21 cellular contexts compared by ENCODE assay signal in genomic region chr12:100913872-100914600, GRCh38.
DNase-seq lines count a peak whose midpoint lies in the region; ATAC-seq, FAIRE-seq and TF ChIP-seq lines count a peak whose summit lies in the region.
"Had no signal": no experiment of that assay in that cellular context is flagged by ENCODE, and none has a peak within 500 bp of the region (broad histone marks: within the 10 kb centered on the region; RNA-seq: fewer than 3 reads in every experiment).

No MANE protein-coding gene starts in this region.

- H3K27me3 Mint-ChIP-seq in activated CD4-positive, alpha-beta memory T cell treated with anti-CD3 and anti-CD28 coated beads, Interleukin-2, amount 10 ng/mL, durations not matched to agents 7 days and 5 days = no peaks in the 10 kb centered on the region
- H3K27me3 Mint-ChIP-seq: CD4-positive, alpha-beta T cell had no signal

- ATAC-seq in A549 (no peak), HG03457 (IDR thresholded peaks at IDR 0.05; ENCODE audit: unreplicated experiment) (no peak)

- no peak for TF ChIP-seq EP300 in A549 (IDR thresholded peaks at IDR 0.05)

- 10% methylated on average over 4 of the region's 4 CpGs for WGBS in A549 (ENCODE audit: missing lambda C conversion rate)

- POLR2A ChIA-PET in A549 (lab: Yijun Ruan, JAX) = no interaction called here
- POLR2A ChIA-PET in activated CD4-positive, alpha-beta memory T cell treated with anti-CD3 and anti-CD28 coated beads, Interleukin-2, amount 10 ng/mL, durations not matched to agents 7 days and 5 days (lab: Charles Lee) = no interaction called here

- H3K27ac ChIP-seq in A549 (no peak overlapping the region), angular gyrus (ENCODE audit: low read depth, low read length) (peak overlapping the region; percentile 41)
- H3K27ac ChIP-seq: KMS-11, PC-9 had no signal

- H3K36me3 Mint-ChIP-seq in activated CD4-positive, alpha-beta memory T cell treated with anti-CD3 and anti-CD28 coated beads, Interleukin-2, amount 10 ng/mL, durations not matched to agents 7 days and 5 days (ENCODE audit: low read depth) = no peaks in the 10 kb centered on the region

- H3K4me1 ChIP-seq in A549 = no peaks in the 10 kb centered on the region

- H3K9me3 ChIP-seq in A549 = no peaks in the 10 kb centered on the region
- H3K9me3 ChIP-seq: HAP-1, MG63 had no signal

- no peak for TF ChIP-seq RAD21 in A549 (conservative IDR thresholded peaks at IDR 0.05 in 1 of 2, IDR thresholded peaks at IDR 0.05 in 1 of 2)

- H3K4me1 Mint-ChIP-seq in activated CD4-positive, alpha-beta memory T cell treated with anti-CD3 and anti-CD28 coated beads, Interleukin-2, amount 10 ng/mL, durations not matched to agents 7 days and 5 days = no peaks in the 10 kb centered on the region

- TF ChIP-seq CTCF in A549 (IDR thresholded peaks at IDR 0.05) = no peak

- DNase-seq in A549 (ENCODE audit: low read depth in 1 of 2, low spot score in 1 of 2) = no peak
- DNase-seq in GM04503 (ENCODE audit: low read depth) = peak; percentile 23
- peak; percentile 34 for DNase-seq in inferior parietal cortex (ENCODE audit: extremely low spot score)
- DNase-seq in activated naive CD4-positive, alpha-beta T cell treated with Interleukin-2 at 50 U/mL for 16 hours = no peak
- DNase-seq in DMS114 treated with DMSO at 0.1 percent for 48 hours (lab: John Stamatoyannopoulos, UW; ENCODE audit: unreplicated experiment) = no peak
- no peak for DNase-seq in activated CD4-positive, alpha-beta memory T cell treated with anti-CD3 and anti-CD28 coated beads, Interleukin-2, amount 10 ng/mL, durations not matched to agents 7 days and 5 days
- DNase-seq: 8988T; AML-193; CD4-positive, alpha-beta T cell; DMS79 treated with DMSO at 0.1 percent for 48 hours; GF-D8; MG63; NCI-H1092 treated with DMSO at 0.1 percent for 48 hours; NCI-H1694 treated with DMSO at 0.1 percent for 48 hours; NCI-H446; NCI-H774; PC-9 had no signal

- CTCF ChIA-PET in A549 (lab: Yijun Ruan, JAX) = no interaction called here
- CTCF ChIA-PET in activated CD4-positive, alpha-beta memory T cell treated with anti-CD3 and anti-CD28 coated beads, Interleukin-2, amount 10 ng/mL, durations not matched to agents 7 days and 5 days (lab: Charles Lee) = no interaction called here

- H3K4me2 ChIP-seq in A549 = no peak overlapping the region
- H3K4me2 ChIP-seq: KMS-11, PC-9 had no signal

- TF ChIP-seq POLR2A in A549 (IDR thresholded peaks at IDR 0.05; ENCODE audit: low read length) = no peak

- FAIRE-seq in A549 (lab: Jason Lieb, UNC) = peak; percentile 49

- H3K4me3 Mint-ChIP-seq in activated CD4-positive, alpha-beta memory T cell treated with anti-CD3 and anti-CD28 coated beads, Interleukin-2, amount 10 ng/mL, durations not matched to agents 7 days and 5 days = no peak overlapping the region
- H3K4me3 Mint-ChIP-seq: CD4-positive, alpha-beta T cell had no signal

- no peak overlapping the region for H3K4me3 ChIP-seq in A549
- H3K4me3 ChIP-seq: HAP-1, MG63, PC-9 had no signal

- H3K9me3 Mint-ChIP-seq in activated CD4-positive, alpha-beta memory T cell treated with anti-CD3 and anti-CD28 coated beads, Interleukin-2, amount 10 ng/mL, durations not matched to agents 7 days and 5 days = no peaks in the 10 kb centered on the region
- H3K9me3 Mint-ChIP-seq: CD4-positive, alpha-beta T cell had no signal

- H3K27ac Mint-ChIP-seq in activated CD4-positive, alpha-beta memory T cell treated with anti-CD3 and anti-CD28 coated beads, Interleukin-2, amount 10 ng/mL, durations not matched to agents 7 days and 5 days = no peak overlapping the region
- H3K27ac Mint-ChIP-seq: CD4-positive, alpha-beta T cell had no signal

TF ChIP-seq in A549, 52 proteins besides CTCF, POLR2A, EP300 and RAD21:
- no peak for TF ChIP-seq RNF2 (IDR thresholded peaks at IDR 0.05; ENCODE audit: borderline replicate concordance, low read depth)
- no peak for TF ChIP-seq KDM1A (IDR thresholded peaks at IDR 0.05; ENCODE audit: low read depth)
- TF ChIP-seq CBX2 (IDR thresholded peaks at IDR 0.05; ENCODE audit: borderline replicate concordance, low read depth) = no peak
- no peak for TF ChIP-seq PHF8 (IDR thresholded peaks at IDR 0.05; ENCODE audit: borderline replicate concordance, low read depth)
- no peak for TF ChIP-seq EHMT2 (IDR thresholded peaks at IDR 0.05; ENCODE audit: low read depth)
- TF ChIP-seq, protein P1, sequence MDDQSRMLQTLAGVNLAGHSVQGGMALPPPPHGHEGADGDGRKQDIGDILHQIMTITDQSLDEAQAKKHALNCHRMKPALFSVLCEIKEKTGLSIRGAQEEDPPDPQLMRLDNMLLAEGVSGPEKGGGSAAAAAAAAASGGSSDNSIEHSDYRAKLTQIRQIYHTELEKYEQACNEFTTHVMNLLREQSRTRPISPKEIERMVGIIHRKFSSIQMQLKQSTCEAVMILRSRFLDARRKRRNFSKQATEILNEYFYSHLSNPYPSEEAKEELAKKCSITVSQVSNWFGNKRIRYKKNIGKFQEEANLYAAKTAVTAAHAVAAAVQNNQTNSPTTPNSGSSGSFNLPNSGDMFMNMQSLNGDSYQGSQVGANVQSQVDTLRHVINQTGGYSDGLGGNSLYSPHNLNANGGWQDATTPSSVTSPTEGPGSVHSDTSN (IDR thresholded peaks at IDR 0.05) = no peak
- TF ChIP-seq NFE2L2 (conservative IDR thresholded peaks at IDR 0.05; ENCODE audit: low read length) = no peak
- no peak for TF ChIP-seq HOXB13 (CRISPR knock-in tag; IDR thresholded peaks at IDR 0.05; ENCODE audit: low read depth)
- TF ChIP-seq FOSL2 (IDR thresholded peaks at IDR 0.05) = no peak
- no peak for TF ChIP-seq FOSL2 (CRISPR knock-in tag; IDR thresholded peaks at IDR 0.05)
- no peak for TF ChIP-seq MYC (IDR thresholded peaks at IDR 0.05; ENCODE audit: borderline replicate concordance, low read length)
- TF ChIP-seq, protein P2, sequence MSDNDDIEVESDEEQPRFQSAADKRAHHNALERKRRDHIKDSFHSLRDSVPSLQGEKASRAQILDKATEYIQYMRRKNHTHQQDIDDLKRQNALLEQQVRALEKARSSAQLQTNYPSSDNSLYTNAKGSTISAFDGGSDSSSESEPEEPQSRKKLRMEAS (IDR thresholded peaks at IDR 0.05) = no peak
- TF ChIP-seq POLR2AphosphoS2 (conservative IDR thresholded peaks at IDR 0.05; ENCODE audit: low read length) = no peak
- TF ChIP-seq MAFK (IDR thresholded peaks at IDR 0.05; ENCODE audit: partially characterized antibody) = no peak
- no peak for TF ChIP-seq FOSB (CRISPR knock-in tag; IDR thresholded peaks at IDR 0.05)
- no peak for TF ChIP-seq BHLHE40 (IDR thresholded peaks at IDR 0.05; ENCODE audit: low read depth, low read length)

Comparison
In these comparisons a context has a peak if more than half of its experiments do, and no peak if none do; other contexts are left out.
1. DNase-seq: peak in GM04503 (single experiment) and inferior parietal cortex (single experiment); none in A549 (0 of 2), activated naive CD4-positive, alpha-beta T cell treated with Interleukin-2 at 50 U/mL for 16 hours (single experiment), DMS114 treated with DMSO at 0.1 percent for 48 hours (single experiment) and activated CD4-positive, alpha-beta memory T cell treated with anti-CD3 and anti-CD28 coated beads, Interleukin-2, amount 10 ng/mL, durations not matched to agents 7 days and 5 days (single experiment).